Comparison of ENCODE assay signal across 8 cellular contexts in genomic region chr4:75514949-75515612, GRCh38. TPM values are rescaled to one million over a fixed set of nuclear protein-coding genes. Genes with fewer than 3 reads are reported as not detected.
DNase-seq lines count a peak whose midpoint lies in the region; ATAC-seq and TF ChIP-seq lines count a peak whose summit lies in the region.

No MANE protein-coding gene starts in this region.

- 0 out of 2 replicates have a peak, but pooled peaks cover 6% of the 10 kb centered on the region for H3K36me3 ChIP-seq in PC-3 (ENCODE audit: low read depth, low read length)
- peaks cover 14% of the 10 kb centered on the region for H3K36me3 ChIP-seq in ectodermal cell (ENCODE audit: control insufficient read depth, insufficient read depth, low read length)
- peaks cover 0 to 15% (median 5%) of the 10 kb centered on the region in 3 experiments for H3K36me3 ChIP-seq in naive thymus-derived CD4-positive, alpha-beta T cell (ENCODE audit: control insufficient read depth in 2 of 3, insufficient read depth in 3 of 3, low read length in 3 of 3)

- CTCF ChIA-PET in PC-3 (lab: Charles Lee) = no interaction called here
- CTCF ChIA-PET in naive thymus-derived CD4-positive, alpha-beta T cell (lab: Charles Lee) = interaction anchor here (0.6 to 1.2 kb wide), 3 partner anchors 16 to 256 kb away, joined by 3 to 5 read pairs (median 3); partner anchors contain the start of gene USO1

- H3K27me3 ChIP-seq in PC-3 (ENCODE audit: low read length) (no peaks in the 10 kb centered on the region), ectodermal cell (ENCODE audit: control insufficient read depth, insufficient read depth, low read length, poor library complexity, severe bottlenecking) (no peaks in the 10 kb centered on the region)
- H3K27me3 ChIP-seq in naive thymus-derived CD4-positive, alpha-beta T cell (ENCODE audit: control insufficient read depth in 2 of 2, insufficient read depth in 2 of 2, low read length in 2 of 2) = no peaks in the 10 kb centered on the region

- peaks cover 25 to 61% (median 53%) of the 10 kb centered on the region in 7 donors for H3K4me1 Mint-ChIP-seq in naive thymus-derived CD4-positive, alpha-beta T cell
- H3K4me1 Mint-ChIP-seq in stimulated activated memory B cell treated with anti-CD40 and anti-IgM and Interleukin-4, amounts not matched to agents 10 μg/mL and 1 μg/mL and 100 μg/mL, for 72 hours = peaks cover 22% of the 10 kb centered on the region

- peak overlapping the region; percentile 90 for H3K9ac ChIP-seq in PC-3 (ENCODE audit: low read length)

- no TSS peak for BruUV-seq in PC-3 (replicated peaks; lab: Mats Ljungman, UMichigan)

- peak overlapping the region; percentile 99 for H2AFZ ChIP-seq in PC-3 (ENCODE audit: low read length)

- H3K4me1 ChIP-seq in PC-3 (ENCODE audit: insufficient read depth, low read length) = peaks cover 38% of the 10 kb centered on the region
- peaks cover 15% of the 10 kb centered on the region for H3K4me1 ChIP-seq in ectodermal cell (ENCODE audit: control insufficient read depth, insufficient read depth, low read length)
- H3K4me1 ChIP-seq in naive thymus-derived CD4-positive, alpha-beta T cell (ENCODE audit: control insufficient read depth in 2 of 2, insufficient read depth in 2 of 2, low read length in 2 of 2) = peaks cover 49 to 53% of the 10 kb centered on the region in 2 donors

- H3K9me2 ChIP-seq in PC-3 (replicated peaks; ENCODE audit: low read length) = no peaks in the 10 kb centered on the region

- H3K36me3 Mint-ChIP-seq in naive thymus-derived CD4-positive, alpha-beta T cell = peaks cover 4 to 27% (median 23%) of the 10 kb centered on the region in 5 donors
- peaks cover 27% of the 10 kb centered on the region for H3K36me3 Mint-ChIP-seq in stimulated activated memory B cell treated with anti-CD40 and anti-IgM and Interleukin-4, amounts not matched to agents 10 μg/mL and 1 μg/mL and 100 μg/mL, for 72 hours

- peak overlapping the region; percentile 90 for H3K4me2 ChIP-seq in PC-3 (ENCODE audit: low read length)

- TF ChIP-seq CTCF in PC-3 (conservative IDR thresholded peaks at IDR 0.05; ENCODE audit: low read depth, low read length) = no peak

- H3K9me3 Mint-ChIP-seq in naive thymus-derived CD4-positive, alpha-beta T cell = peaks cover 0 to 2% (median 0%) of the 10 kb centered on the region in 11 donors
- no peaks in the 10 kb centered on the region for H3K9me3 Mint-ChIP-seq in stimulated activated memory B cell treated with anti-CD40 and anti-IgM and Interleukin-4, amounts not matched to agents 10 μg/mL and 1 μg/mL and 100 μg/mL, for 72 hours

- no peaks in the 10 kb centered on the region for H3K27me3 Mint-ChIP-seq in naive thymus-derived CD4-positive, alpha-beta T cell
- H3K27me3 Mint-ChIP-seq in stimulated activated memory B cell treated with anti-CD40 and anti-IgM and Interleukin-4, amounts not matched to agents 10 μg/mL and 1 μg/mL and 100 μg/mL, for 72 hours = no peaks in the 10 kb centered on the region

- H3K4me3 ChIP-seq in PC-3 (ENCODE audit: low read length) = peak overlapping the region; percentile 95
- H3K4me3 ChIP-seq in ectodermal cell (ENCODE audit: insufficient read depth, low read depth, low read length) = peak overlapping the region; percentile 52
- peak overlapping the region; percentile 79 for H3K4me3 ChIP-seq in naive thymus-derived CD4-positive, alpha-beta T cell (ENCODE audit: low read length)

- H3F3A ChIP-seq in PC-3 (ENCODE audit: low read length, unreplicated experiment) = no peaks in the 10 kb centered on the region

- no peaks in the 10 kb centered on the region for H4K20me1 ChIP-seq in PC-3 (ENCODE audit: low read length)

- intact Hi-C loops in PC-3 (cut with micrococcal nuclease) = loop anchor here (1.0 kb wide), 1 partner anchor 158 kb away; the partner anchor contains the start of gene G3BP2
- intact Hi-C loops in naive thymus-derived CD4-positive, alpha-beta T cell (cut with micrococcal nuclease) = loop anchor here (1.0 to 10.0 kb wide), 15 partner anchors 115 to 1642 kb away; partner anchors contain the start of genes AREG (in 2 of the 2), CCNI (in 2 of the 2), CDKL2 (in 2 of the 2) and G3BP2 (in 2 of the 2)

- 80 to 83% methylated on average over 7 to 8 of the region's 9 CpGs for WGBS in ectodermal cell, 2 experiments

- ATAC-seq in GM21717 (IDR thresholded peaks at IDR 0.05; ENCODE audit: unreplicated experiment) (peak; percentile 3), PC-3 (no peak)
- ATAC-seq in naive thymus-derived CD4-positive, alpha-beta T cell = no peak
- no peak for ATAC-seq in stimulated activated memory B cell treated with anti-CD40 and anti-IgM and Interleukin-4, amounts not matched to agents 10 μg/mL and 1 μg/mL and 100 μg/mL, for 72 hours

- peaks cover 54% of the 10 kb centered on the region for H3K79me2 ChIP-seq in PC-3 (ENCODE audit: low read length)

- H3K27ac ChIP-seq in PC-3 (ENCODE audit: low read length) = peak overlapping the region; percentile 87
- peak overlapping the region; percentile 59 for H3K27ac ChIP-seq in ectodermal cell (ENCODE audit: insufficient read depth, low read depth, low read length, poor library complexity, severe bottlenecking)
- H3K27ac ChIP-seq in naive thymus-derived CD4-positive, alpha-beta T cell (ENCODE audit: low read depth, low read length) = peak overlapping the region; percentile 98

- H3K27ac Mint-ChIP-seq in naive thymus-derived CD4-positive, alpha-beta T cell = peak overlapping the region in 7 of 9 donors; percentile 96 to 100 (median 98)
- no peak overlapping the region for H3K27ac Mint-ChIP-seq in stimulated activated memory B cell treated with anti-CD40 and anti-IgM and Interleukin-4, amounts not matched to agents 10 μg/mL and 1 μg/mL and 100 μg/mL, for 72 hours

- H3K9me3 ChIP-seq in PC-3 (ENCODE audit: low read length) = no peaks in the 10 kb centered on the region
- no peaks in the 10 kb centered on the region for H3K9me3 ChIP-seq in ectodermal cell (ENCODE audit: control insufficient read depth, low read length)
- no peaks in the 10 kb centered on the region for H3K9me3 ChIP-seq in naive thymus-derived CD4-positive, alpha-beta T cell (ENCODE audit: control insufficient read depth in 2 of 3, low read length in 3 of 3)

- peak overlapping the region in 1 of 10 donors; percentile 97 for H3K4me3 Mint-ChIP-seq in naive thymus-derived CD4-positive, alpha-beta T cell
- H3K4me3 Mint-ChIP-seq in stimulated activated memory B cell treated with anti-CD40 and anti-IgM and Interleukin-4, amounts not matched to agents 10 μg/mL and 1 μg/mL and 100 μg/mL, for 72 hours = no peak overlapping the region

- DNase-seq in GF-D8 (lab: John Stamatoyannopoulos, UW) (peak; percentile 36), PC-3 (no peak), SKM-1 (lab: John Stamatoyannopoulos, UW; ENCODE audit: unreplicated experiment) (no peak), GOT3 (lab: John Stamatoyannopoulos, UW) (no peak)
- peak in 5 of 9 donors; percentile 11 to 27 (median 26) for DNase-seq in naive thymus-derived CD4-positive, alpha-beta T cell

- POLR2A ChIA-PET in PC-3 (lab: Charles Lee; ENCODE audit: unreplicated experiment) = interaction anchor here (0.7 kb wide), 1 partner anchor 27 kb away, joined by 4 read pairs; no protein-coding TSS in a partner anchor
- POLR2A ChIA-PET in naive thymus-derived CD4-positive, alpha-beta T cell (lab: Charles Lee) = interaction anchor here (0.9 to 3.6 kb wide), 13 partner anchors 10 to 1117 kb away, joined by 3 to 27 read pairs (median 5); partner anchors contain the start of genes NAAA and USO1

RNA-seq across cellular contexts. Expression of gene THAP6, which starts 0.8 kb away (rescaled TPM):
- 5.2 and 8.7 TPM in 2 replicates for total RNA-seq in PC-3 (2014; rRNA removed)
- polyA plus RNA-seq in ectodermal cell (2013, experiment 1 of 4) = 20.5 TPM
- polyA plus RNA-seq in ectodermal cell (2013, experiment 2 of 4) = 17.1 TPM
- polyA plus RNA-seq in ectodermal cell (2013, experiment 3 of 4) = 14.5 TPM
- polyA plus RNA-seq in ectodermal cell (2013, experiment 4 of 4) = 15.4 TPM
- total RNA-seq in naive thymus-derived CD4-positive, alpha-beta T cell = 10 to 100 TPM; 18.2 to 43.9 (median 25.1) TPM
- polyA plus RNA-seq in naive thymus-derived CD4-positive, alpha-beta T cell = 10 to 100 TPM; 12.3 to 14.0 TPM

RNA-seq across cellular contexts. Expression of gene RCHY1, which starts 0.9 kb away (rescaled TPM):
- total RNA-seq in PC-3 (2014; rRNA removed) = 14.3 and 18.2 TPM in 2 replicates
- polyA plus RNA-seq in ectodermal cell (2013, experiment 1 of 4) = 29.7 TPM
- polyA plus RNA-seq in ectodermal cell (2013, experiment 2 of 4) = 21.1 TPM
- 23.0 TPM for polyA plus RNA-seq in ectodermal cell (2013, experiment 3 of 4)
- polyA plus RNA-seq in ectodermal cell (2013, experiment 4 of 4) = 28.8 TPM
- 10 to 100 TPM; 23.0 to 37.8 (median 29.6) TPM for total RNA-seq in naive thymus-derived CD4-positive, alpha-beta T cell
- 10 to 100 TPM; 25.0 to 34.8 TPM for polyA plus RNA-seq in naive thymus-derived CD4-positive, alpha-beta T cell

RNA-seq across cellular contexts. Expression of gene ODAPH, which starts 40.8 kb away (rescaled TPM):
- total RNA-seq in PC-3 (2014; rRNA removed) = not detected in 2 replicates
- polyA plus RNA-seq in ectodermal cell (2013, experiment 1 of 4) = not detected
- polyA plus RNA-seq in ectodermal cell (2013, experiment 2 of 4) = not detected
- not detected for polyA plus RNA-seq in ectodermal cell (2013, experiment 3 of 4)
- polyA plus RNA-seq in ectodermal cell (2013, experiment 4 of 4) = not detected
- total RNA-seq in naive thymus-derived CD4-positive, alpha-beta T cell = 1 to 10 TPM in 1 of 5 experiments, under 1 TPM in 2, not detected in 2; 0.29 to 2.5 (median 0.54) TPM
- polyA plus RNA-seq in naive thymus-derived CD4-positive, alpha-beta T cell = not detected

Comparison
In these comparisons a context has a peak if more than half of its experiments do, and no peak if none do; other contexts are left out.
1. DNase-seq: peak in GF-D8 (single experiment) and naive thymus-derived CD4-positive, alpha-beta T cell (5 of 9); none in PC-3 (single experiment), SKM-1 (single experiment) and GOT3 (single experiment).
2. Peak in every context shown above with its lines, with median percentiles within 50 percentile points of each other: H3K27ac ChIP-seq and H3K4me3 ChIP-seq.